ENCODE assay signal across 1 cellular context in the genomic region with DNA sequence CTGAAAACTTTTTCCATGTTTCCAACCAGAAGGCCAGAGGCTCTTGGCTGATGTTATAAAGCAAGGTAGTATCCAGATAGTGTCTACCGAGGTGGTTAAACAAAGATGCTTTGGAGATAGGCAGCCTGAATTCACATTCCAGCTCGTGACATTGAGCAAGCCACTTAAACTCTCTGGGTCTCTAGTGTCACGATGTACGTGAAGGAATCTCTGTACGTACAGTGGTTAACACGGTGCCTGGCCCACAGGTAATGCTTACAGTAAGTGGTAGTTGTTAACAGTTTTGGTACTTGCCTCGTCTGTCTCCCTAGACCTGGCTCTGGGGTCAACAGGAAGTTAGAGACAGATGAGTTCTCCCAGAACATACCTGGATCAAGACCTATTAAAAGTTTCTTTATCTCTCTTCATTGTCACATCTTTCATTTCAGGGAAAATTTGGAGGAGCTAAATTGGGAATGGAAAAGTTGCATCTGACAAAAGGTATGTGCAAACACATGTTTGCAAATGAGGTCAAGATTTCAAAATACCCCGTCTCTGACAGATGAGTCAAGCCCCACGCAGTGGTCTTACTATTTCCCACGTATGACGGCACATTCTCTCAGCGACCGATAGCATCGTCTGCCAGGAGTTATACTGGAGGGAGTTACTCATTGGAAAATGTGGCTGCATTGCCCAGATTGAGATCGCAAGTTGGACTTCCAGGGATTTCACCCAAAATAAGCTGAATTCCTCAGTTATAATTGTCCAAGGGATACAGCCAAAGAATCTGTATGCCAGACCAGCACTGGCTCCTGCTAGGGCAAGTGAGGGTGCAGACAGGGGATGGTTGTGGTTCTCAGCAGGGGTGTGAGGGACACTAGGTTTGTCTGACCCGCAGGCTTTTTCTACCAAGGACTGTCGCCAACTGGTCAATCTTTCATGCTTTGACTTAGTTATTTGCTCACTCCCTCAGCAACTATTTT.
TF ChIP-seq lines count a peak whose summit lies in the region.

No MANE protein-coding gene starts in this region.

TF ChIP-seq in HepG2, 621 proteins besides CTCF, POLR2A, EP300 and RAD21 (continued from another document):
- TF ChIP-seq ARID4A (CRISPR knock-in tag; IDR thresholded peaks at IDR 0.05; ENCODE audit: borderline replicate concordance) (peak; percentile 6; the same call in 1 of the 2 replicates), ZNF496 (CRISPR knock-in tag; IDR thresholded peaks at IDR 0.05; ENCODE audit: insufficient replicate concordance) (no peak), HDAC6 (IDR thresholded peaks at IDR 0.05; ENCODE audit: low read depth, low read length) (no peak), HDAC1 (CRISPR knock-in tag; IDR thresholded peaks at IDR 0.05) (no peak), ZNF562 (CRISPR knock-in tag; IDR thresholded peaks at IDR 0.05; ENCODE audit: borderline replicate concordance) (no peak), ZNF17 (CRISPR knock-in tag; IDR thresholded peaks at IDR 0.05) (no peak), ZNF674 (CRISPR knock-in tag; IDR thresholded peaks at IDR 0.05; ENCODE audit: low read depth) (no peak), KLF9 (CRISPR knock-in tag; IDR thresholded peaks at IDR 0.05; ENCODE audit: low read depth) (no peak), ZNF317 (CRISPR knock-in tag; IDR thresholded peaks at IDR 0.05) (no peak), MBD4 (IDR thresholded peaks at IDR 0.05; ENCODE audit: borderline replicate concordance, low read length) (no peak), MATR3 (CRISPR knock-in tag; IDR thresholded peaks at IDR 0.05) (no peak), GATAD2A (CRISPR knock-in tag; IDR thresholded peaks at IDR 0.05) (0 out of 2 replicates have a peak, but pooled peaks have one; percentile 28), RFXAP (CRISPR knock-in tag; IDR thresholded peaks at IDR 0.05; ENCODE audit: borderline replicate concordance) (no peak), CEBPB (IDR thresholded peaks at IDR 0.05; ENCODE audit: borderline replicate concordance, low read depth, low read length) (peak; percentile 27; the same call in 1 of the 2 replicates), ZNF124 (CRISPR knock-in tag; IDR thresholded peaks at IDR 0.05) (no peak), BATF2 (CRISPR knock-in tag; IDR thresholded peaks at IDR 0.05) (no peak), KDM3A (CRISPR knock-in tag; IDR thresholded peaks at IDR 0.05; ENCODE audit: low read depth) (no peak), SRSF9 (IDR thresholded peaks at IDR 0.05; ENCODE audit: borderline replicate concordance, insufficient read depth, low read depth, low read length, poor library complexity, severe bottlenecking) (no peak), HOXD1 (CRISPR knock-in tag; IDR thresholded peaks at IDR 0.05) (no peak), MAF1 (CRISPR knock-in tag; IDR thresholded peaks at IDR 0.05; ENCODE audit: borderline replicate concordance) (no peak), ARID5B (CRISPR knock-in tag; IDR thresholded peaks at IDR 0.05) (peak; percentile 22; the same call in 1 of the 2 replicates), RFXANK (CRISPR knock-in tag; IDR thresholded peaks at IDR 0.05) (no peak)
- TF ChIP-seq, protein P1, sequence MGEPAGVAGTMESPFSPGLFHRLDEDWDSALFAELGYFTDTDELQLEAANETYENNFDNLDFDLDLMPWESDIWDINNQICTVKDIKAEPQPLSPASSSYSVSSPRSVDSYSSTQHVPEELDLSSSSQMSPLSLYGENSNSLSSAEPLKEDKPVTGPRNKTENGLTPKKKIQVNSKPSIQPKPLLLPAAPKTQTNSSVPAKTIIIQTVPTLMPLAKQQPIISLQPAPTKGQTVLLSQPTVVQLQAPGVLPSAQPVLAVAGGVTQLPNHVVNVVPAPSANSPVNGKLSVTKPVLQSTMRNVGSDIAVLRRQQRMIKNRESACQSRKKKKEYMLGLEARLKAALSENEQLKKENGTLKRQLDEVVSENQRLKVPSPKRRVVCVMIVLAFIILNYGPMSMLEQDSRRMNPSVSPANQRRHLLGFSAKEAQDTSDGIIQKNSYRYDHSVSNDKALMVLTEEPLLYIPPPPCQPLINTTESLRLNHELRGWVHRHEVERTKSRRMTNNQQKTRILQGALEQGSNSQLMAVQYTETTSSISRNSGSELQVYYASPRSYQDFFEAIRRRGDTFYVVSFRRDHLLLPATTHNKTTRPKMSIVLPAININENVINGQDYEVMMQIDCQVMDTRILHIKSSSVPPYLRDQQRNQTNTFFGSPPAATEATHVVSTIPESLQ (CRISPR knock-in tag; conservative IDR thresholded peaks at IDR 0.05), result no peak
